20 cellular contexts compared by ENCODE assay signal in genomic region chr2:165074323-165074722, GRCh38.
"Had no signal": no experiment of that assay in that cellular context is flagged by ENCODE, and none has a peak within 500 bp of the region (broad histone marks: within the 10 kb centered on the region; RNA-seq: fewer than 3 reads in every experiment).

No MANE protein-coding gene starts in this region.

- H3K4me1 ChIP-seq: foreskin keratinocyte, left ventricle myocardium inferior, sigmoid colon, tibial artery had no signal

- H3K4me3 Mint-ChIP-seq: endodermal cell, naive B cell, nephron had no signal

- H2AFZ ChIP-seq: hepatocyte had no signal

- H3K27ac Mint-ChIP-seq: endodermal cell, naive B cell, nephron had no signal

- DNase-seq: effector CD4-positive, alpha-beta T cell; endodermal cell; foreskin keratinocyte; head of caudate nucleus; kidney; left cardiac atrium; left ventricle myocardium inferior; mesenchymal stem cell; midbrain; naive B cell; sigmoid colon; stimulated activated CD4-positive, alpha-beta T cell treated with anti-CD3 and anti-CD28 coated beads, Interleukin-2, amount 100 ng/mL, for 24 hours; stimulated activated CD4-positive, alpha-beta T cell treated with anti-CD3 and anti-CD28 coated beads, Interleukin-4, amount 100 ng/mL, for 4 hours; stimulated activated naive CD4-positive, alpha-beta T cell treated with Interleukin-2 at 50 U/mL for 16 hours; tibial artery had no signal

- H3K27ac ChIP-seq: coronary artery, foreskin keratinocyte, hepatocyte, left ventricle myocardium inferior, sigmoid colon, skin epidermis, tibial artery had no signal

- H3K27me3 ChIP-seq: foreskin keratinocyte, hepatocyte, sigmoid colon had no signal

- H3K4me2 ChIP-seq: hepatocyte had no signal

- H3K36me3 ChIP-seq: left ventricle myocardium inferior, sigmoid colon, tibial artery had no signal

- ATAC-seq: left cardiac atrium had no signal

- H3K4me1 Mint-ChIP-seq: naive B cell had no signal

- H3K79me2 ChIP-seq: hepatocyte had no signal

- H3K9me3 ChIP-seq: sigmoid colon had no signal

- H3K4me3 ChIP-seq: coronary artery, hepatocyte, left ventricle myocardium inferior, lung, sigmoid colon, skin epidermis, tibial artery had no signal
